Comparison of ENCODE assay signal across 17 cellular contexts in genomic region chr12:66627988-66628317, GRCh38. TPM values are rescaled to one million over a fixed set of nuclear protein-coding genes. Genes with fewer than 3 reads are reported as not detected.
DNase-seq lines count a peak whose midpoint lies in the region; ATAC-seq and TF ChIP-seq lines count a peak whose summit lies in the region.
"Had no signal": no experiment of that assay in that cellular context is flagged by ENCODE, and none has a peak within 500 bp of the region (broad histone marks: within the 10 kb centered on the region; RNA-seq: fewer than 3 reads in every experiment).

No MANE protein-coding gene starts in this region.

- peak; percentile 11 for DNase-seq in RPMI8226
- DNase-seq in neural progenitor cell (ENCODE audit: low spot score): no peak
- DNase-seq in activated T-cell treated with anti-CD3 and anti-CD28 coated beads, Interleukin-2, amount 50 U/mL, for 1 hour: no peak
- DNase-seq: BE2C; CD8-positive, alpha-beta memory T cell; KBM-7; NCI-H1092; NCI-H1694; NCI-H226; Peyer's patch; SHP77 treated with DMSO at 0.1 percent for 48 hours; T-helper 17 cell had no signal

- peaks cover 16% of the 10 kb centered on the region for H3K4me1 Mint-ChIP-seq in neural progenitor cell
- H3K4me1 Mint-ChIP-seq: CD8-positive, alpha-beta memory T cell had no signal

- H3K79me2 ChIP-seq in DOHH2 (ENCODE audit: control insufficient read depth, low read length) (peaks cover 3% of the 10 kb centered on the region; the same call in 1 of the 2 replicates), neural progenitor cell (ENCODE audit: low read depth) (no peaks in the 10 kb centered on the region)

- H3K27me3 Mint-ChIP-seq in neural progenitor cell (ENCODE audit: insufficient read depth, low read depth): peaks cover 7% of the 10 kb centered on the region

- no peaks in the 10 kb centered on the region for H3K9me3 Mint-ChIP-seq in neural progenitor cell
- H3K9me3 Mint-ChIP-seq: CD8-positive, alpha-beta memory T cell; GM23338 had no signal

- H3F3A ChIP-seq in DOHH2 (ENCODE audit: control insufficient read depth, insufficient read depth) (peaks cover 8% of the 10 kb centered on the region; the same call in 1 of the 2 replicates), neural progenitor cell (ENCODE audit: low read depth) (peaks cover 13% of the 10 kb centered on the region)

- H3K36me3 Mint-ChIP-seq in neural progenitor cell: no peaks in the 10 kb centered on the region
- H3K36me3 Mint-ChIP-seq: CD8-positive, alpha-beta memory T cell had no signal

- H3K27me3 ChIP-seq in DOHH2 (ENCODE audit: control insufficient read depth, low read length): no peaks in the 10 kb centered on the region
- no peaks in the 10 kb centered on the region for H3K27me3 ChIP-seq in neural progenitor cell
- H3K27me3 ChIP-seq: BE2C, Peyer's patch had no signal

- H3K4me3 ChIP-seq in DOHH2 (ENCODE audit: low read length) (peak overlapping the region; percentile 19), neural progenitor cell (no peak overlapping the region)
- H3K4me3 ChIP-seq: GM23338, Peyer's patch had no signal

- no peak overlapping the region for H3K9ac ChIP-seq in neural progenitor cell

- H3K4me2 ChIP-seq in DOHH2 (ENCODE audit: low read length) (peak overlapping the region; percentile 52), neural progenitor cell (peak overlapping the region; percentile 39)
- H3K4me2 ChIP-seq: GM23338 had no signal

- no peaks in the 10 kb centered on the region for H4K20me1 ChIP-seq in DOHH2 (ENCODE audit: control insufficient read depth, insufficient read depth, low read depth, low read length)
- peaks cover 12% of the 10 kb centered on the region for H4K20me1 ChIP-seq in neural progenitor cell (ENCODE audit: low read depth)

- H3K4me3 Mint-ChIP-seq in neural progenitor cell: no peak overlapping the region
- H3K4me3 Mint-ChIP-seq: CD8-positive, alpha-beta memory T cell; GM23338; T-helper 17 cell had no signal

- H3K4me1 ChIP-seq in DOHH2 (ENCODE audit: control insufficient read depth, low read length): peaks cover 65% of the 10 kb centered on the region
- H3K4me1 ChIP-seq in neural progenitor cell: peaks cover 21% of the 10 kb centered on the region
- H3K4me1 ChIP-seq: BE2C, Peyer's patch had no signal

- no peak overlapping the region for H2AFZ ChIP-seq in neural progenitor cell (replicated peaks)
- H2AFZ ChIP-seq: GM23338 had no signal

- H3K9me3 ChIP-seq in DOHH2 (ENCODE audit: control insufficient read depth, insufficient read depth, low read length) (no peaks in the 10 kb centered on the region), neural progenitor cell (ENCODE audit: low read depth) (no peaks in the 10 kb centered on the region)
- H3K9me3 ChIP-seq: BE2C, Peyer's patch had no signal

- 0 out of 2 replicates have a peak, but pooled peaks cover 2% of the 10 kb centered on the region for H3K36me3 ChIP-seq in DOHH2 (ENCODE audit: control insufficient read depth, low read length)
- H3K36me3 ChIP-seq in neural progenitor cell: no peaks in the 10 kb centered on the region
- H3K36me3 ChIP-seq: BE2C, Peyer's patch had no signal

- ATAC-seq in GM21717 (IDR thresholded peaks at IDR 0.05; ENCODE audit: unreplicated experiment) (peak; percentile 37), HG03460 (IDR thresholded peaks at IDR 0.05; ENCODE audit: unreplicated experiment) (no peak), HG03159 (IDR thresholded peaks at IDR 0.05; ENCODE audit: unreplicated experiment) (no peak)
- ATAC-seq: T-helper 17 cell had no signal

- no peaks in the 10 kb centered on the region for H3K9me2 ChIP-seq in DOHH2 (replicated peaks; ENCODE audit: control insufficient read depth, low read length)

- TF ChIP-seq CTCF in DOHH2 (IDR thresholded peaks at IDR 0.05; ENCODE audit: low read depth, low read length, poor library complexity, severe bottlenecking): no peak
- TF ChIP-seq CTCF in neural progenitor cell (IDR thresholded peaks at IDR 0.05): no peak

- no peak overlapping the region for H3K27ac Mint-ChIP-seq in neural progenitor cell
- H3K27ac Mint-ChIP-seq: CD8-positive, alpha-beta memory T cell; GM23338; T-helper 17 cell had no signal

- H3K27ac ChIP-seq in DOHH2 (ENCODE audit: low read depth, low read length) (0 out of 2 replicates have a peak overlapping the region, but pooled peaks have one; percentile 14), neural progenitor cell (peak overlapping the region; percentile 70)
- H3K27ac ChIP-seq: Peyer's patch had no signal

RNA-seq across cellular contexts. Expression of gene GRIP1, which starts 50.9 kb away (rescaled TPM):
- total RNA-seq in neural progenitor cell (ENCODE audit: low replicate concordance): 25.0 and 38.2 TPM in 2 replicates
